8 cellular contexts compared by ENCODE assay signal in the genomic region with DNA sequence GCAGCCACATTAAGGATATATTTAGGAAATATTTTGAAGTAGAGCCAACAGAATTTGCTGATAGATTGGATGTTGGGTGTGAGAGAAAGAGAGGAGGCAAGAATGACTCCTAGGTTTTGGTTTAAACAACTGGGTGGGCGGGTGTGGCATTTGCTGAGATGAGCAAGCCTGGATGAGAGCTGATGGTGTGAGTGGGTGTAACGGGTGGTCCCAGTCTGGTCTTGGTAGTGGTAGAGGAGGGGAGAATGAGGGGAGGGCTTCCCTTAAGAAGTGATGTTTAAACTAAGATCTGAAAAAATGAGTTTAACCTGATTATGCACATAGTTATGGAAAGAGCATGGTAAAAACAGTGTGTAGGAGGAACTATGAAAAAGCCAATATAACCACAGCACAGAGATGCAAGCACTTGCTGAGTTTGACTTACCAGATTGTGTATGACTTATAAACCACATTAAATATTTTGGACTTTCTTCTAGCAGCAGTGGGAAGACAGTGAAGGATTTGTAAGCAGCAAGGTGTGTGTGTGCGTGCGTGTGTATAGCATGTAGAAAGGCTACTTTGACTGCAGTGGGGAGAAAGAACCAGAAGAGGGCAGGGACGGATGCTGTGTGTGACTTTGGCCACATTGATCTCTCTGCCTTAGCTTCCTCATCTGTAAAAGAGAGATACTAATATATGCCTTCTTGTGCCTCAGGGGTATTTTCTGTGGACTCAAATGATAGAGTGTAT.
DNase-seq lines count a peak whose midpoint lies in the region; ATAC-seq, FAIRE-seq and TF ChIP-seq lines count a peak whose summit lies in the region.

No MANE protein-coding gene starts in this region.

- ATAC-seq in GM21390 (IDR thresholded peaks at IDR 0.05; ENCODE audit: unreplicated experiment): no peak

- no peaks in the 10 kb centered on the region for H3K79me2 ChIP-seq in astrocyte (ENCODE audit: insufficient read depth, low read length)

- intact Hi-C loops in activated CD4-positive, alpha-beta memory T cell treated with anti-CD3 and anti-CD28 coated beads for 36 hours (cut with micrococcal nuclease): no loop called here

- H2AFZ ChIP-seq in astrocyte (ENCODE audit: low read depth, low read length): no peak overlapping the region

- FAIRE-seq in astrocyte (lab: Jason Lieb, UNC): no peak

- CTCF ChIA-PET in activated CD4-positive, alpha-beta memory T cell treated with anti-CD3 and anti-CD28 coated beads for 36 hours (lab: Charles Lee): interaction anchor here (1.0 kb wide), 1 partner anchor 258 kb away, joined by 3 read pairs; no protein-coding TSS in a partner anchor
- CTCF ChIA-PET in activated CD4-positive, alpha-beta memory T cell treated with anti-CD3 and anti-CD28 coated beads, Interleukin-2, amount 10 ng/mL, durations not matched to agents 7 days and 5 days (lab: Charles Lee): no interaction called here

- H3K9me3 Mint-ChIP-seq in activated CD4-positive, alpha-beta memory T cell treated with anti-CD3 and anti-CD28 coated beads for 36 hours: peaks cover 15% of the 10 kb centered on the region
- H3K9me3 Mint-ChIP-seq in activated CD4-positive, alpha-beta memory T cell treated with anti-CD3 and anti-CD28 coated beads, Interleukin-2, amount 10 ng/mL, durations not matched to agents 7 days and 5 days: no peaks in the 10 kb centered on the region
- H3K9me3 Mint-ChIP-seq in astrocyte (ENCODE audit: unreplicated experiment): no peaks in the 10 kb centered on the region

- H3K4me1 ChIP-seq in astrocyte (ENCODE audit: insufficient read depth, low read length): no peaks in the 10 kb centered on the region

- POLR2A ChIA-PET in activated CD4-positive, alpha-beta memory T cell treated with anti-CD3 and anti-CD28 coated beads for 36 hours (lab: Charles Lee): no interaction called here
- POLR2A ChIA-PET in activated CD4-positive, alpha-beta memory T cell treated with anti-CD3 and anti-CD28 coated beads, Interleukin-2, amount 10 ng/mL, durations not matched to agents 7 days and 5 days (lab: Charles Lee): no interaction called here

- no peaks in the 10 kb centered on the region for H3K27me3 ChIP-seq in astrocyte (ENCODE audit: insufficient read depth, low read length)

- peaks cover 14% of the 10 kb centered on the region for H3K4me1 Mint-ChIP-seq in activated CD4-positive, alpha-beta memory T cell treated with anti-CD3 and anti-CD28 coated beads for 36 hours (ENCODE audit: low read depth)
- H3K4me1 Mint-ChIP-seq in activated CD4-positive, alpha-beta memory T cell treated with anti-CD3 and anti-CD28 coated beads, Interleukin-2, amount 10 ng/mL, durations not matched to agents 7 days and 5 days: no peaks in the 10 kb centered on the region
- peaks cover 5% of the 10 kb centered on the region for H3K4me1 Mint-ChIP-seq in astrocyte (ENCODE audit: low read depth, unreplicated experiment)

- no peak overlapping the region for H3K27ac ChIP-seq in astrocyte (ENCODE audit: low read depth, low read length)

- DNase-seq in activated CD4-positive, alpha-beta memory T cell treated with anti-CD3 and anti-CD28 coated beads for 36 hours: peak; percentile 45
- no peak for DNase-seq in activated CD4-positive, alpha-beta memory T cell treated with anti-CD3 and anti-CD28 coated beads, Interleukin-2, amount 10 ng/mL, durations not matched to agents 7 days and 5 days
- DNase-seq in NCI-H2171 treated with DMSO at 0.1 percent for 48 hours (lab: John Stamatoyannopoulos, UW) (peak; percentile 77), astrocyte (ENCODE audit: low read depth) (no peak), GF-D8 (lab: John Stamatoyannopoulos, UW) (no peak), NCI-H2227 (lab: John Stamatoyannopoulos, UW; ENCODE audit: unreplicated experiment) (no peak)
- peak; percentile 18 to 21 for DNase-seq in stimulated activated CD4-positive, alpha-beta T cell treated with anti-CD3 and anti-CD28 coated beads, Interleukin-2, amount 100 ng/mL, for 24 hours

- TF ChIP-seq CTCF in astrocyte (IDR thresholded peaks at IDR 0.05; ENCODE audit: insufficient read depth, low read depth, low read length): peak; percentile 5

- no peak overlapping the region for H3K4me3 Mint-ChIP-seq in activated CD4-positive, alpha-beta memory T cell treated with anti-CD3 and anti-CD28 coated beads for 36 hours
- no peak overlapping the region for H3K4me3 Mint-ChIP-seq in activated CD4-positive, alpha-beta memory T cell treated with anti-CD3 and anti-CD28 coated beads, Interleukin-2, amount 10 ng/mL, durations not matched to agents 7 days and 5 days
- H3K4me3 Mint-ChIP-seq in astrocyte (ENCODE audit: unreplicated experiment): no peak overlapping the region

- H3K9me3 ChIP-seq in astrocyte (ENCODE audit: insufficient read depth, low read depth, low read length): no peaks in the 10 kb centered on the region

- H3K36me3 Mint-ChIP-seq in activated CD4-positive, alpha-beta memory T cell treated with anti-CD3 and anti-CD28 coated beads for 36 hours: no peaks in the 10 kb centered on the region
- H3K36me3 Mint-ChIP-seq in activated CD4-positive, alpha-beta memory T cell treated with anti-CD3 and anti-CD28 coated beads, Interleukin-2, amount 10 ng/mL, durations not matched to agents 7 days and 5 days (ENCODE audit: low read depth): no peaks in the 10 kb centered on the region
- no peaks in the 10 kb centered on the region for H3K36me3 Mint-ChIP-seq in astrocyte (ENCODE audit: low read depth, unreplicated experiment)

- H3K36me3 ChIP-seq in astrocyte (ENCODE audit: insufficient read depth, low read length): no peaks in the 10 kb centered on the region

- no peaks in the 10 kb centered on the region for H4K20me1 ChIP-seq in astrocyte (ENCODE audit: insufficient read depth, low read length)

- no peak overlapping the region for H3K4me3 ChIP-seq in astrocyte (ENCODE audit: insufficient read depth, low read depth, low read length)

- no peak overlapping the region for H3K4me2 ChIP-seq in astrocyte (ENCODE audit: low read length)

- H3K27ac Mint-ChIP-seq in activated CD4-positive, alpha-beta memory T cell treated with anti-CD3 and anti-CD28 coated beads for 36 hours: no peak overlapping the region
- no peak overlapping the region for H3K27ac Mint-ChIP-seq in activated CD4-positive, alpha-beta memory T cell treated with anti-CD3 and anti-CD28 coated beads, Interleukin-2, amount 10 ng/mL, durations not matched to agents 7 days and 5 days
- no peak overlapping the region for H3K27ac Mint-ChIP-seq in astrocyte (ENCODE audit: unreplicated experiment)

- peaks cover 16% of the 10 kb centered on the region for H3K27me3 Mint-ChIP-seq in activated CD4-positive, alpha-beta memory T cell treated with anti-CD3 and anti-CD28 coated beads for 36 hours
- H3K27me3 Mint-ChIP-seq in activated CD4-positive, alpha-beta memory T cell treated with anti-CD3 and anti-CD28 coated beads, Interleukin-2, amount 10 ng/mL, durations not matched to agents 7 days and 5 days: peaks cover 13% of the 10 kb centered on the region
- H3K27me3 Mint-ChIP-seq in astrocyte (ENCODE audit: low read depth, unreplicated experiment): peaks cover 5% of the 10 kb centered on the region

- no peak overlapping the region for H3K9ac ChIP-seq in astrocyte (ENCODE audit: low read length)

Comparison
In these comparisons a context has a peak if more than half of its experiments do, and no peak if none do; other contexts are left out.
1. DNase-seq: peak in activated CD4-positive, alpha-beta memory T cell treated with anti-CD3 and anti-CD28 coated beads for 36 hours (single experiment), NCI-H2171 treated with DMSO at 0.1 percent for 48 hours (single experiment) and stimulated activated CD4-positive, alpha-beta T cell treated with anti-CD3 and anti-CD28 coated beads, Interleukin-2, amount 100 ng/mL, for 24 hours (2 of 2); none in activated CD4-positive, alpha-beta memory T cell treated with anti-CD3 and anti-CD28 coated beads, Interleukin-2, amount 10 ng/mL, durations not matched to agents 7 days and 5 days (single experiment), astrocyte (single experiment), GF-D8 (single experiment) and NCI-H2227 (single experiment).